Comparison of ENCODE assay signal across 1 cellular context in the genomic region with DNA sequence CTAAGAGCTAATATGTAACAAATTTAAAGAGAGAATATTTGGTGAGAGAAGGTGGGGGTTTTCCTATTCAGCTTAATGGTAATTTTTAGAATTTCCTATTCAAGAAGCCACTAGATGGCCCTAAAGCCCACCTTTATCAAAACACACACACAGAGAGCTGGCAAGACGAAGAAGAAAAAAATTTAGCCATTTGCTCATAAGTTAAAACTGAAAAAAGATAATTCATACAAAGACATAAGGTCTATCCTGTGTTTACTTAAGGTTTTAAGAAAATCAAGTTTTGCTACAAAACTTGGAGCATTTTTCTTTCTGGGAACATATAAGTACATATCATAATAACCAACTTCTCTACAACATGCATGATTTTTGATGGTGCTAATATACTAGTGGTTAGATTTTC.
TF ChIP-seq lines count a peak whose summit lies in the region.

No MANE protein-coding gene starts in this region.

TF ChIP-seq in GM23338, 12 proteins besides CTCF, POLR2A, EP300 and RAD21 (continued from another document):
- TF ChIP-seq, protein P1, sequence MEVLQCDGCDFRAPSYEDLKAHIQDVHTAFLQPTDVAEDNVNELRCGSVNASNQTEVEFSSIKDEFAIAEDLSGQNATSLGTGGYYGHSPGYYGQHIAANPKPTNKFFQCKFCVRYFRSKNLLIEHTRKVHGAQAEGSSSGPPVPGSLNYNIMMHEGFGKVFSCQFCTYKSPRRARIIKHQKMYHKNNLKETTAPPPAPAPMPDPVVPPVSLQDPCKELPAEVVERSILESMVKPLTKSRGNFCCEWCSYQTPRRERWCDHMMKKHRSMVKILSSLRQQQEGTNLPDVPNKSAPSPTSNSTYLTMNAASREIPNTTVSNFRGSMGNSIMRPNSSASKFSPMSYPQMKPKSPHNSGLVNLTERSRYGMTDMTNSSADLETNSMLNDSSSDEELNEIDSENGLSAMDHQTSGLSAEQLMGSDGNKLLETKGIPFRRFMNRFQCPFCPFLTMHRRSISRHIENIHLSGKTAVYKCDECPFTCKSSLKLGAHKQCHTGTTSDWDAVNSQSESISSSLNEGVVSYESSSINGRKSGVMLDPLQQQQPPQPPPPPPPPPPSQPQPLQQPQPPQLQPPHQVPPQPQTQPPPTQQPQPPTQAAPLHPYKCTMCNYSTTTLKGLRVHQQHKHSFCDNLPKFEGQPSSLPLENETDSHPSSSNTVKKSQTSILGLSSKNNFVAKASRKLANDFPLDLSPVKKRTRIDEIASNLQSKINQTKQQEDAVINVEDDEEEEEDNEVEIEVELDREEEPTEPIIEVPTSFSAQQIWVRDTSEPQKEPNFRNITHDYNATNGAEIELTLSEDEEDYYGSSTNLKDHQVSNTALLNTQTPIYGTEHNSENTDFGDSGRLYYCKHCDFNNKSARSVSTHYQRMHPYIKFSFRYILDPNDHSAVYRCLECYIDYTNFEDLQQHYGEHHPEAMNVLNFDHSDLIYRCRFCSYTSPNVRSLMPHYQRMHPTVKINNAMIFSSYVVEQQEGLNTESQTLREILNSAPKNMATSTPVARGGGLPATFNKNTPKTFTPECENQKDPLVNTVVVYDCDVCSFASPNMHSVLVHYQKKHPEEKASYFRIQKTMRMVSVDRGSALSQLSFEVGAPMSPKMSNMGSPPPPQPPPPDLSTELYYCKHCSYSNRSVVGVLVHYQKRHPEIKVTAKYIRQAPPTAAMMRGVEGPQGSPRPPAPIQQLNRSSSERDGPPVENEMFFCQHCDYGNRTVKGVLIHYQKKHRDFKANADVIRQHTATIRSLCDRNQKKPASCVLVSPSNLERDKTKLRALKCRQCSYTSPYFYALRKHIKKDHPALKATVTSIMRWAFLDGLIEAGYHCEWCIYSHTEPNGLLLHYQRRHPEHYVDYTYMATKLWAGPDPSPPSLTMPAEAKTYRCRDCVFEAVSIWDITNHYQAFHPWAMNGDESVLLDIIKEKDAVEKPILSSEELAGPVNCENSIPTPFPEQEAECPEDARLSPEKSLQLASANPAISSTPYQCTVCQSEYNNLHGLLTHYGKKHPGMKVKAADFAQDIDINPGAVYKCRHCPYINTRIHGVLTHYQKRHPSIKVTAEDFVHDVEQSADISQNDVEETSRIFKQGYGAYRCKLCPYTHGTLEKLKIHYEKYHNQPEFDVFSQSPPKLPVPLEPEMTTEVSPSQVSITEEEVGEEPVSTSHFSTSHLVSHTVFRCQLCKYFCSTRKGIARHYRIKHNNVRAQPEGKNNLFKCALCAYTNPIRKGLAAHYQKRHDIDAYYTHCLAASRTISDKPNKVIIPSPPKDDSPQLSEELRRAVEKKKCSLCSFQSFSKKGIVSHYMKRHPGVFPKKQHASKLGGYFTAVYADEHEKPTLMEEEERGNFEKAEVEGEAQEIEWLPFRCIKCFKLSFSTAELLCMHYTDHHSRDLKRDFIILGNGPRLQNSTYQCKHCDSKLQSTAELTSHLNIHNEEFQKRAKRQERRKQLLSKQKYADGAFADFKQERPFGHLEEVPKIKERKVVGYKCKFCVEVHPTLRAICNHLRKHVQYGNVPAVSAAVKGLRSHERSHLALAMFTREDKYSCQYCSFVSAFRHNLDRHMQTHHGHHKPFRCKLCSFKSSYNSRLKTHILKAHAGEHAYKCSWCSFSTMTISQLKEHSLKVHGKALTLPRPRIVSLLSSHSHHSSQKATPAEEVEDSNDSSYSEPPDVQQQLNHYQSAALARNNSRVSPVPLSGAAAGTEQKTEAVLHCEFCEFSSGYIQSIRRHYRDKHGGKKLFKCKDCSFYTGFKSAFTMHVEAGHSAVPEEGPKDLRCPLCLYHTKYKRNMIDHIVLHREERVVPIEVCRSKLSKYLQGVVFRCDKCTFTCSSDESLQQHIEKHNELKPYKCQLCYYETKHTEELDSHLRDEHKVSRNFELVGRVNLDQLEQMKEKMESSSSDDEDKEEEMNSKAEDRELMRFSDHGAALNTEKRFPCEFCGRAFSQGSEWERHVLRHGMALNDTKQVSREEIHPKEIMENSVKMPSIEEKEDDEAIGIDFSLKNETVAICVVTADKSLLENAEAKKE (CRISPR knock-in tag; IDR thresholded peaks at IDR 0.05) = no peak
- TF ChIP-seq JUNB (IDR thresholded peaks at IDR 0.05; ENCODE audit: unreplicated experiment) = no peak
- TF ChIP-seq ZNF331 (CRISPR knock-in tag; IDR thresholded peaks at IDR 0.05; ENCODE audit: low read depth) = no peak
- no peak for TF ChIP-seq EZH2phosphoT487 (IDR thresholded peaks at IDR 0.05; ENCODE audit: unreplicated experiment)
- TF ChIP-seq STAT1 (IDR thresholded peaks at IDR 0.05; ENCODE audit: unreplicated experiment) = no peak
